In the genomic region with DNA sequence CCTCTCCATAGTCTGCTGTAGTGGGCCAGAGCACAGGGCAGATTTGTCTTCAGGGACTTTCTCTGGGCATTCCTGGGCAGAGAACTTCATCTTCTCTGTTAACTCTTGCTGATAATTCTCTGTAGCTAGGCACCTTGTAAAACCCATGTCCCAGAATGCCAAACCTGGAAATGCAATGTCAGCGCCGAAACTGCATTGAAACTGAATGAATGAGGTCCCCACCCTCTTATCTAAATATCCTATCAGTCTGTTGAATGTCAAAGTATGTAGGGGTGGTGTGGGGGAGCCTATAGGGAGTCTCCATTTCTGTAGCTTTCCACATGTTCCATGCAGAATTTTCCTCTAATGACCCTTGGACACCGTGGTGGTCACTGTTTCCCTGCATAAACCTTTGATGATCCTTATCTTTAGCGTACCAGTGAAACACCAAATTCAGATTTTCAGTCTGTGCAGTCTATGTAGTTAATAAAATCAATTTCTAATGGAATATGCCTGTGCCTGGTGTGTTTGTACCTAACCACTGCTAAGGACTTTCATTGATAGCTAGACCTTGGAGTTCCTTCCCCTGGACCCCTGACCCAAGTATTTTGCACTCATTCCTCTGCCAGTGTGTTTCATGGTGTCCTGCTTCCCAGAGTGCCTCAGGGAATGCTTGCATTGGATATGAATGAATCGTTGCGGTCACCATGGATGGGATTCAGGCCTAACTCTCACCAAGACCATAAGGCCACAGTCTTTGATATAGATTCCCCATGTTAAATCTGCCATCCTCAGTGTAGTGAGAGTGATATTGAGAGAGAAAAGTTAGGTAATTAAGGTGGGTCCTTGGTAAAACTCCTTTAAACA, we compare ENCODE assay signal across 25 cellular contexts. TPM values are rescaled to one million over a fixed set of nuclear protein-coding genes. Genes with fewer than 3 reads are reported as not detected.
"Had no signal": no experiment of that assay in that cellular context is flagged by ENCODE, and none has a peak within 500 bp of the region (broad histone marks: within the 10 kb centered on the region; RNA-seq: fewer than 3 reads in every experiment).

No MANE protein-coding gene starts in this region.

- H3K9me3 Mint-ChIP-seq: activated CD8-positive, alpha-beta T cell treated with anti-CD3 and anti-CD28 coated beads for 36 hours; activated naive CD4-positive, alpha-beta T cell treated with anti-CD3 and anti-CD28 coated beads, Interleukin-2, amount 10 ng/mL, durations not matched to agents 7 days and 5 days; nephron progenitor cell; stimulated activated naive B cell treated with anti-CD40 and anti-IgM and Interleukin-4, amounts not matched to agents 10 μg/mL and 1 μg/mL and 100 μg/mL, for 72 hours had no signal

- H3K27ac ChIP-seq: coronary artery, esophagus muscularis mucosa, gastrocnemius medialis, sigmoid colon, thoracic aorta, upper lobe of left lung had no signal

- H3K36me3 ChIP-seq: esophagus muscularis mucosa, gastrocnemius medialis, sigmoid colon, thoracic aorta, upper lobe of left lung had no signal

- H3K27me3 Mint-ChIP-seq: activated CD8-positive, alpha-beta memory T cell treated with anti-CD3 and anti-CD28 coated beads, Interleukin-2, amount 10 ng/mL, durations not matched to agents 7 days and 5 days; activated CD8-positive, alpha-beta T cell treated with anti-CD3 and anti-CD28 coated beads for 36 hours had no signal

- H3K36me3 Mint-ChIP-seq: WTC11 had no signal

- H3K9me3 ChIP-seq: esophagus muscularis mucosa, gastrocnemius medialis, sigmoid colon, thoracic aorta, upper lobe of left lung had no signal

- H3K27ac Mint-ChIP-seq: activated CD8-positive, alpha-beta memory T cell treated with anti-CD3 and anti-CD28 coated beads, Interleukin-2, amount 10 ng/mL, durations not matched to agents 7 days and 5 days; activated CD8-positive, alpha-beta T cell treated with anti-CD3 and anti-CD28 coated beads for 36 hours; activated naive CD4-positive, alpha-beta T cell treated with anti-CD3 and anti-CD28 coated beads, Interleukin-2, amount 10 ng/mL, durations not matched to agents 7 days and 5 days; nephron progenitor cell; stimulated activated naive B cell treated with anti-CD40 and anti-IgM and Interleukin-4, amounts not matched to agents 10 μg/mL and 1 μg/mL and 100 μg/mL, for 72 hours; WTC11 had no signal

- H3K4me3 Mint-ChIP-seq: activated CD8-positive, alpha-beta memory T cell treated with anti-CD3 and anti-CD28 coated beads, Interleukin-2, amount 10 ng/mL, durations not matched to agents 7 days and 5 days; activated CD8-positive, alpha-beta T cell treated with anti-CD3 and anti-CD28 coated beads for 36 hours; activated naive CD4-positive, alpha-beta T cell treated with anti-CD3 and anti-CD28 coated beads, Interleukin-2, amount 10 ng/mL, durations not matched to agents 7 days and 5 days; nephron progenitor cell; stimulated activated naive B cell treated with anti-CD40 and anti-IgM and Interleukin-4, amounts not matched to agents 10 μg/mL and 1 μg/mL and 100 μg/mL, for 72 hours; WTC11 had no signal

- H3K27me3 ChIP-seq: esophagus muscularis mucosa, gastrocnemius medialis, sigmoid colon, upper lobe of left lung had no signal

- DNase-seq: activated CD4-positive, alpha-beta T cell treated with anti-CD3 and anti-CD28 coated beads for 4 hours; activated CD8-positive, alpha-beta memory T cell treated with anti-CD3 and anti-CD28 coated beads, Interleukin-2, amount 10 ng/mL, durations not matched to agents 7 days and 5 days; activated CD8-positive, alpha-beta T cell treated with anti-CD3 and anti-CD28 coated beads for 36 hours; activated effector memory CD4-positive, alpha-beta T cell treated with anti-CD3 and anti-CD28 coated beads, Interleukin-2, amount 50 U/mL, for 16 hours; activated naive CD4-positive, alpha-beta T cell treated with anti-CD3 and anti-CD28 coated beads, Interleukin-2, amount 10 ng/mL, durations not matched to agents 7 days and 5 days; activated T-cell treated with anti-CD3 and anti-CD28 coated beads for 4 hours; amygdala; cerebellar nuclear complex; gastrocnemius medialis; head of caudate nucleus; nephron progenitor cell; stimulated activated CD4-positive, alpha-beta T cell treated with anti-CD3 and anti-CD28 coated beads, Interleukin-2, amount 100 ng/mL, for 48 hours; stimulated activated CD8-positive, alpha-beta memory T cell treated with anti-CD3 and anti-CD28 coated beads, Interleukin-4, amount 100 ng/mL, for 48 hours; stimulated activated naive B cell treated with anti-CD40 and anti-IgM and Interleukin-4, amounts not matched to agents 10 μg/mL and 1 μg/mL and 100 μg/mL, for 72 hours; T-helper 9 cell; upper lobe of left lung had no signal

- H3K4me3 ChIP-seq: coronary artery, esophagus muscularis mucosa, gastrocnemius medialis, sigmoid colon, thoracic aorta, upper lobe of left lung had no signal

- ATAC-seq: activated CD8-positive, alpha-beta memory T cell treated with anti-CD3 and anti-CD28 coated beads, Interleukin-2, amount 10 ng/mL, durations not matched to agents 7 days and 5 days; activated CD8-positive, alpha-beta T cell treated with anti-CD3 and anti-CD28 coated beads for 36 hours; gastrocnemius medialis; stimulated activated naive B cell treated with anti-CD40 and anti-IgM and Interleukin-4, amounts not matched to agents 10 μg/mL and 1 μg/mL and 100 μg/mL, for 72 hours; WTC11 had no signal

RNA-seq across cellular contexts. Expression of a gene that starts 3.4 kb away (rescaled TPM):
- total RNA-seq: activated CD8-positive, alpha-beta memory T cell treated with anti-CD3 and anti-CD28 coated beads, Interleukin-2, amount 10 ng/mL, durations not matched to agents 7 days and 5 days; activated CD8-positive, alpha-beta T cell treated with anti-CD3 and anti-CD28 coated beads for 36 hours; esophagus muscularis mucosa; gastrocnemius medialis; liver; omental fat pad; renal cortical epithelial cell; sigmoid colon; T-helper 1 cell treated with Interleukin-12 subunit alpha and Interleukin-12 subunit beta and Interleukin-4 antibody, amounts not matched to agents 30 ng/mL and 1 ng/mL, for 36 hours; thoracic aorta; upper lobe of left lung; WTC11 had no signal
- polyA plus RNA-seq: liver, sigmoid colon had no signal

RNA-seq across cellular contexts. Expression of a gene that starts 28.7 kb away (rescaled TPM):
- total RNA-seq: activated CD8-positive, alpha-beta memory T cell treated with anti-CD3 and anti-CD28 coated beads, Interleukin-2, amount 10 ng/mL, durations not matched to agents 7 days and 5 days; activated CD8-positive, alpha-beta T cell treated with anti-CD3 and anti-CD28 coated beads for 36 hours; omental fat pad; sigmoid colon; T-helper 1 cell treated with Interleukin-12 subunit alpha and Interleukin-12 subunit beta and Interleukin-4 antibody, amounts not matched to agents 30 ng/mL and 1 ng/mL, for 36 hours; thoracic aorta had no signal

RNA-seq across cellular contexts. Expression of a gene that starts 41.9 kb away (rescaled TPM):
- total RNA-seq: activated CD8-positive, alpha-beta memory T cell treated with anti-CD3 and anti-CD28 coated beads, Interleukin-2, amount 10 ng/mL, durations not matched to agents 7 days and 5 days; activated CD8-positive, alpha-beta T cell treated with anti-CD3 and anti-CD28 coated beads for 36 hours had no signal
